Comparison of ENCODE assay signal across 11 cellular contexts in genomic region chr7:35909870-35910357, GRCh38.
"Had no signal": no experiment of that assay in that cellular context is flagged by ENCODE, and none has a peak within 500 bp of the region (broad histone marks: within the 10 kb centered on the region; RNA-seq: fewer than 3 reads in every experiment).

No MANE protein-coding gene starts in this region.

- H3K36me3 ChIP-seq: breast epithelium had no signal

- H3K27ac ChIP-seq: breast epithelium, parathyroid adenoma, thyroid gland had no signal

- H3K4me1 ChIP-seq: breast epithelium, parathyroid adenoma had no signal

- H3K9ac ChIP-seq: parathyroid adenoma had no signal

- H3K9me3 ChIP-seq: breast epithelium, thyroid gland had no signal

- H2AFZ ChIP-seq: parathyroid adenoma had no signal

- DNase-seq: activated CD4-positive, alpha-beta T cell treated with anti-CD3 and anti-CD28 coated beads for 48 hours; activated effector memory CD4-positive, alpha-beta T cell treated with Interleukin-2 at 50 U/mL for 16 hours; activated T-cell treated with anti-CD3 and anti-CD28 coated beads, Interleukin-2, amount 50 U/mL, for 1 hour; amniotic stem cell; effector CD4-positive, alpha-beta T cell; hippocampal formation; small intestine; T-helper 1 cell; thyroid gland had no signal

- H3K27me3 ChIP-seq: breast epithelium, thyroid gland had no signal

- H3K4me3 ChIP-seq: breast epithelium, thyroid gland had no signal
